ENCODE assay signal across 27 cellular contexts in the genomic region with DNA sequence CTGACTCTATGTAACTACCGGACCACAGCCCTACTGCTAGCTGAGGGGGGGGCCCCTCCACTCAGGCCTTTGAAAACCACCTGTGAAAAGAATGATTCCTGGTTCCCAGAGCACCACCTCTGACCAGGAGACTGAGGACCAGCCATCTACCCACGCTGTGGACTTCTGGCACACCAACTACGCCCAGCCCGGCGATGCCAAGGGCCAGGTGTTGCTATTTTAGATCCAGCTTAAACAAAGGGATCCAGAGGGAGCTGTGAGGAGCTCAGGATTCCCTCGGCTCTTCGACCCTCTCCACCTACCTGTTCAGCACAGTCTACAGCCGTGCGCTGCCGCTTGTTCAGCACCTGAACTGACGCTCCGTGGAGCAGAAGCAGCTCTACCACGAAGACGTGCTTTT.
"Had no signal": no experiment of that assay in that cellular context is flagged by ENCODE, and none has a peak within 500 bp of the region (broad histone marks: within the 10 kb centered on the region; RNA-seq: fewer than 3 reads in every experiment).

No MANE protein-coding gene starts in this region.

- H3K27me3 Mint-ChIP-seq: stimulated activated memory B cell treated with anti-CD40 and anti-IgM and Interleukin-4, amounts not matched to agents 10 μg/mL and 1 μg/mL and 100 μg/mL, for 72 hours; stimulated activated naive B cell treated with anti-CD40 and anti-IgM and Interleukin-4, amounts not matched to agents 10 μg/mL and 1 μg/mL and 100 μg/mL, for 72 hours; stimulated activated naive CD8-positive, alpha-beta T cell treated with anti-CD3 and anti-CD28 coated beads, Interleukin-15, amount 100 ng/mL, for 72 hours; stimulated activated naive CD8-positive, alpha-beta T cell treated with anti-CD3 and anti-CD28 coated beads, Interleukin-15, Interleukin-2, amounts not matched to agents 100 ng/mL and 50 ng/mL, for 24 hours; type B pancreatic cell had no signal

- H3K4me3 ChIP-seq: stomach, suprapubic skin, testis, thoracic aorta, thyroid gland, tibial artery, tibial nerve, transverse colon, upper lobe of left lung, uterus, vagina had no signal

- DNase-seq: stimulated activated CD4-positive, alpha-beta T cell treated with anti-CD3 and anti-CD28 coated beads, Interleukin-2, amount 100 ng/mL, for 48 hours; stimulated activated CD4-positive, alpha-beta T cell treated with anti-CD3 and anti-CD28 coated beads, Interleukin-4, amount 100 ng/mL, for 1 hour; stimulated activated CD4-positive, alpha-beta T cell treated with anti-CD3 and anti-CD28 coated beads, Interleukin-4, amount 100 ng/mL, for 24 hours; stimulated activated CD4-positive, alpha-beta T cell treated with anti-CD3 and anti-CD28 coated beads, Interleukin-4, amount 100 ng/mL, for 4 hours; stimulated activated CD8-positive, alpha-beta memory T cell treated with anti-CD3 and anti-CD28 coated beads, Interleukin-4, amount 100 ng/mL, for 48 hours; stimulated activated naive B cell treated with anti-CD40 and anti-IgM and Interleukin-4, amounts not matched to agents 10 μg/mL and 1 μg/mL and 100 μg/mL, for 72 hours; stimulated activated naive CD4-positive, alpha-beta T cell; stimulated activated naive CD4-positive, alpha-beta T cell treated with Interleukin-2 at 50 U/mL for 16 hours; stimulated activated naive CD8-positive, alpha-beta T cell treated with anti-CD3 and anti-CD28 coated beads, Interleukin-15, amount 100 ng/mL, for 72 hours; stimulated activated naive CD8-positive, alpha-beta T cell treated with anti-CD3 and anti-CD28 coated beads, Interleukin-15, Interleukin-2, amounts not matched to agents 100 U/mL and 50 U/mL, for 24 hours; stomach; substantia nigra; testis; thyroid gland; transverse colon; trophoblast cell; upper lobe of left lung; uterus had no signal

- H3K9me3 Mint-ChIP-seq: stimulated activated effector memory CD8-positive, alpha-beta T cell treated with anti-CD3 and anti-CD28 coated beads, Interleukin-12 subunit alpha, Interleukin-12 subunit beta, amount 100 ng/mL, for 72 hours; stimulated activated memory B cell treated with anti-CD40 and anti-IgM and Interleukin-4, amounts not matched to agents 10 μg/mL and 1 μg/mL and 100 μg/mL, for 72 hours; stimulated activated naive B cell treated with anti-CD40 and anti-IgM and Interleukin-4, amounts not matched to agents 10 μg/mL and 1 μg/mL and 100 μg/mL, for 72 hours; stimulated activated naive CD8-positive, alpha-beta T cell treated with anti-CD3 and anti-CD28 coated beads, Interleukin-15, amount 100 ng/mL, for 72 hours; stimulated activated naive CD8-positive, alpha-beta T cell treated with anti-CD3 and anti-CD28 coated beads, Interleukin-15, Interleukin-2, amounts not matched to agents 100 ng/mL and 50 ng/mL, for 24 hours; type B pancreatic cell had no signal

- H3K27ac Mint-ChIP-seq: stimulated activated effector memory CD8-positive, alpha-beta T cell treated with anti-CD3 and anti-CD28 coated beads, Interleukin-12 subunit alpha, Interleukin-12 subunit beta, amount 100 ng/mL, for 72 hours; stimulated activated memory B cell treated with anti-CD40 and anti-IgM and Interleukin-4, amounts not matched to agents 10 μg/mL and 1 μg/mL and 100 μg/mL, for 72 hours; stimulated activated naive B cell treated with anti-CD40 and anti-IgM and Interleukin-4, amounts not matched to agents 10 μg/mL and 1 μg/mL and 100 μg/mL, for 72 hours; stimulated activated naive CD8-positive, alpha-beta T cell treated with anti-CD3 and anti-CD28 coated beads, Interleukin-15, Interleukin-2, amounts not matched to agents 100 ng/mL and 50 ng/mL, for 24 hours; type B pancreatic cell had no signal

- H3K4me3 Mint-ChIP-seq: stimulated activated effector memory CD8-positive, alpha-beta T cell treated with anti-CD3 and anti-CD28 coated beads, Interleukin-12 subunit alpha, Interleukin-12 subunit beta, amount 100 ng/mL, for 72 hours; stimulated activated memory B cell treated with anti-CD40 and anti-IgM and Interleukin-4, amounts not matched to agents 10 μg/mL and 1 μg/mL and 100 μg/mL, for 72 hours; stimulated activated naive B cell treated with anti-CD40 and anti-IgM and Interleukin-4, amounts not matched to agents 10 μg/mL and 1 μg/mL and 100 μg/mL, for 72 hours; stimulated activated naive CD8-positive, alpha-beta T cell treated with anti-CD3 and anti-CD28 coated beads, Interleukin-15, amount 100 ng/mL, for 72 hours; stimulated activated naive CD8-positive, alpha-beta T cell treated with anti-CD3 and anti-CD28 coated beads, Interleukin-15, Interleukin-2, amounts not matched to agents 100 ng/mL and 50 ng/mL, for 24 hours; type B pancreatic cell had no signal

- H3K27ac ChIP-seq: stomach, suprapubic skin, testis, thoracic aorta, thyroid gland, tibial artery, tibial nerve, transverse colon, upper lobe of left lung, uterus, vagina had no signal

- H3K4me1 ChIP-seq: stomach, suprapubic skin, testis, thyroid gland, tibial artery, tibial nerve, transverse colon, upper lobe of left lung, uterus, vagina had no signal

- H3K4me1 Mint-ChIP-seq: stimulated activated memory B cell treated with anti-CD40 and anti-IgM and Interleukin-4, amounts not matched to agents 10 μg/mL and 1 μg/mL and 100 μg/mL, for 72 hours; stimulated activated naive B cell treated with anti-CD40 and anti-IgM and Interleukin-4, amounts not matched to agents 10 μg/mL and 1 μg/mL and 100 μg/mL, for 72 hours had no signal

- H3K9me3 ChIP-seq: stomach, suprapubic skin, testis, thoracic aorta, thyroid gland, tibial artery, tibial nerve, transverse colon, upper lobe of left lung, uterus, vagina had no signal

- H3K36me3 ChIP-seq: uterus had no signal

- ATAC-seq: stimulated activated effector memory CD8-positive, alpha-beta T cell treated with anti-CD3 and anti-CD28 coated beads, Interleukin-12 subunit alpha, Interleukin-12 subunit beta, amount 100 ng/mL, for 72 hours; stimulated activated memory B cell treated with anti-CD40 and anti-IgM and Interleukin-4, amounts not matched to agents 10 μg/mL and 1 μg/mL and 100 μg/mL, for 72 hours; stimulated activated naive B cell treated with anti-CD40 and anti-IgM and Interleukin-4, amounts not matched to agents 10 μg/mL and 1 μg/mL and 100 μg/mL, for 72 hours; stimulated activated naive CD8-positive, alpha-beta T cell treated with anti-CD3 and anti-CD28 coated beads, Interleukin-15, amount 100 ng/mL, for 72 hours; stimulated activated naive CD8-positive, alpha-beta T cell treated with anti-CD3 and anti-CD28 coated beads, Interleukin-15, Interleukin-2, amounts not matched to agents 100 U/mL and 50 U/mL, for 24 hours had no signal

- H3K27me3 ChIP-seq: stomach, suprapubic skin, testis, thyroid gland, tibial artery, tibial nerve, transverse colon, upper lobe of left lung, uterus, vagina had no signal
